ENCODE assay signal across 16 cellular contexts in genomic region chr2:132911726-132912724, GRCh38.
DNase-seq lines count a peak whose midpoint lies in the region; ATAC-seq and TF ChIP-seq lines count a peak whose summit lies in the region.
"Had no signal": no experiment of that assay in that cellular context is flagged by ENCODE, and none has a peak within 500 bp of the region (broad histone marks: within the 10 kb centered on the region; RNA-seq: fewer than 3 reads in every experiment).

No MANE protein-coding gene starts in this region.

- peak; percentile 56 for TF ChIP-seq RAD21 in SK-N-SH (IDR thresholded peaks at IDR 0.05; ENCODE audit: low read length)

- no peaks in the 10 kb centered on the region for H3K9me2 ChIP-seq in GM23248 (ENCODE audit: insufficient read depth)
- no peaks in the 10 kb centered on the region for H3K9me2 ChIP-seq in SK-N-SH

- POLR2A ChIA-PET in SK-N-SH (lab: Yijun Ruan, JAX), result no interaction called here
- POLR2A ChIA-PET in activated CD4-positive, alpha-beta T cell treated with anti-CD3 and anti-CD28 coated beads for 36 hours (lab: Charles Lee), result no interaction called here

- no peak for ATAC-seq in HG03565 (IDR thresholded peaks at IDR 0.05; ENCODE audit: unreplicated experiment)
- no peak for ATAC-seq in activated CD4-positive, alpha-beta T cell treated with anti-CD3 and anti-CD28 coated beads for 36 hours
- ATAC-seq in HG03442 (IDR thresholded peaks at IDR 0.05; ENCODE audit: unreplicated experiment), result no peak
- ATAC-seq: activated T-cell treated with anti-CD3 and anti-CD28 coated beads, Interleukin-2, amount 50 U/mL, for 72 hours; CD8-positive, alpha-beta T cell; naive thymus-derived CD8-positive, alpha-beta T cell had no signal

- H3K9ac ChIP-seq in GM23248 (no peak overlapping the region), SK-N-SH (no peak overlapping the region)

- H3K4me1 Mint-ChIP-seq in activated CD4-positive, alpha-beta T cell treated with anti-CD3 and anti-CD28 coated beads for 36 hours, result no peaks in the 10 kb centered on the region
- H3K4me1 Mint-ChIP-seq: naive thymus-derived CD8-positive, alpha-beta T cell had no signal

- no peak overlapping the region for H3K27ac Mint-ChIP-seq in activated CD4-positive, alpha-beta T cell treated with anti-CD3 and anti-CD28 coated beads for 36 hours
- H3K27ac Mint-ChIP-seq: activated T-cell treated with anti-CD3 and anti-CD28 coated beads, Interleukin-2, amount 50 U/mL, for 72 hours; CD8-positive, alpha-beta T cell; naive thymus-derived CD8-positive, alpha-beta T cell had no signal

- H3K27ac ChIP-seq in GM23248, result no peak overlapping the region
- no peak overlapping the region for H3K27ac ChIP-seq in SK-N-SH (ENCODE audit: low read depth in 2 of 2, low read length in 1 of 2)
- no peak overlapping the region for H3K27ac ChIP-seq in osteoblast (ENCODE audit: low read depth, low read length)
- H3K27ac ChIP-seq: SJSA1, spleen, tibial artery had no signal

- H3K36me3 Mint-ChIP-seq in activated CD4-positive, alpha-beta T cell treated with anti-CD3 and anti-CD28 coated beads for 36 hours (ENCODE audit: low read depth), result no peaks in the 10 kb centered on the region
- H3K36me3 Mint-ChIP-seq: CD8-positive, alpha-beta T cell; naive thymus-derived CD8-positive, alpha-beta T cell had no signal

- TF ChIP-seq EP300 in SK-N-SH (IDR thresholded peaks at IDR 0.05; ENCODE audit: borderline replicate concordance in 1 of 2, low read depth in 1 of 2, low read length in 1 of 2), result no peak

- DNase-seq in GM23248, result peak; percentile 13
- peak; percentile 9 for DNase-seq in SK-N-SH
- peak; percentile 16 for DNase-seq in globus pallidus (ENCODE audit: low spot score)
- DNase-seq in osteoblast (ENCODE audit: insufficient read length, low spot score, missing footprints), result peak; percentile 69
- no peak for DNase-seq in inferior parietal cortex (ENCODE audit: extremely low spot score)
- no peak for DNase-seq in activated CD4-positive, alpha-beta T cell treated with anti-CD3 and anti-CD28 coated beads for 36 hours
- DNase-seq: activated T-cell treated with anti-CD3 and anti-CD28 coated beads, Interleukin-2, amount 50 U/mL, for 72 hours; aorta; CD8-positive, alpha-beta T cell; naive thymus-derived CD8-positive, alpha-beta T cell; NCI-H510A treated with DMSO at 0.1 percent for 48 hours; spleen; tibial artery had no signal

- no peaks in the 10 kb centered on the region for H3K79me2 ChIP-seq in GM23248 (ENCODE audit: insufficient read depth)
- H3K79me2 ChIP-seq in SK-N-SH (ENCODE audit: insufficient read depth), result no peaks in the 10 kb centered on the region
- no peaks in the 10 kb centered on the region for H3K79me2 ChIP-seq in osteoblast (ENCODE audit: insufficient read depth, low read length)

- CTCF ChIA-PET in SK-N-SH (lab: Yijun Ruan, JAX), result interaction anchor here (0.9 to 2.4 kb wide), 8 partner anchors 8 to 364 kb away, joined by 3 to 9 read pairs (median 4); no protein-coding TSS in a partner anchor
- CTCF ChIA-PET in activated CD4-positive, alpha-beta T cell treated with anti-CD3 and anti-CD28 coated beads for 36 hours (lab: Charles Lee), result no interaction called here

- no peaks in the 10 kb centered on the region for H3K27me3 ChIP-seq in GM23248 (replicated peaks; ENCODE audit: insufficient read depth)
- H3K27me3 ChIP-seq in SK-N-SH (ENCODE audit: insufficient read depth), result no peaks in the 10 kb centered on the region
- no peaks in the 10 kb centered on the region for H3K27me3 ChIP-seq in osteoblast (ENCODE audit: insufficient read depth, low read length)
- H3K27me3 ChIP-seq: SJSA1, spleen, tibial artery had no signal

- TF ChIP-seq CTCF in SK-N-SH (IDR thresholded peaks at IDR 0.05) (peak; percentile 27; the same call in 1 of the 2 replicates), osteoblast (IDR thresholded peaks at IDR 0.05; ENCODE audit: extremely low read depth, low read depth, low read length) (no peak)

- 25 to 36% methylated on average over 8 of the region's 8 CpGs for WGBS in GM23248 (ENCODE audit: low coverage in 1 of 2, low lambda C conversion rate in 2 of 2, missing lambda C conversion rate in 2 of 2), 2 experiments
- 54% methylated on average over 8 of the region's 8 CpGs for WGBS in SK-N-SH (ENCODE audit: low lambda C conversion rate)

- H3K4me1 ChIP-seq in GM23248 (ENCODE audit: insufficient read depth) (no peaks in the 10 kb centered on the region), SK-N-SH (ENCODE audit: control insufficient read depth in 1 of 2, insufficient read depth in 2 of 2, low read depth in 1 of 2, low read length in 1 of 2) (no peaks in the 10 kb centered on the region; a peak in 1 of 4 replicates), osteoblast (ENCODE audit: insufficient read depth, low read length) (no peaks in the 10 kb centered on the region)
- H3K4me1 ChIP-seq: SJSA1, spleen, tibial artery had no signal

- no peak overlapping the region for H3K4me3 Mint-ChIP-seq in activated CD4-positive, alpha-beta T cell treated with anti-CD3 and anti-CD28 coated beads for 36 hours
- H3K4me3 Mint-ChIP-seq: activated T-cell treated with anti-CD3 and anti-CD28 coated beads, Interleukin-2, amount 50 U/mL, for 72 hours; CD8-positive, alpha-beta T cell; naive thymus-derived CD8-positive, alpha-beta T cell had no signal

- intact Hi-C loops in activated CD4-positive, alpha-beta T cell treated with anti-CD3 and anti-CD28 coated beads for 36 hours (cut with DNase I, micrococcal nuclease), result no loop called here

- H2AFZ ChIP-seq in GM23248 (no peak overlapping the region), SK-N-SH (ENCODE audit: low read depth) (no peak overlapping the region), osteoblast (ENCODE audit: low read length) (no peak overlapping the region)

- H3K9me3 Mint-ChIP-seq in activated CD4-positive, alpha-beta T cell treated with anti-CD3 and anti-CD28 coated beads for 36 hours (ENCODE audit: low read depth), result peaks cover 6% of the 10 kb centered on the region

- in situ Hi-C loops in GM23248 (cut with MboI), result no loop called here

- H3F3A ChIP-seq in GM23248 (ENCODE audit: insufficient read depth) (no peaks in the 10 kb centered on the region), SK-N-SH (replicated peaks; ENCODE audit: insufficient read depth) (no peaks in the 10 kb centered on the region)

- H3K9me3 ChIP-seq in GM23248 (ENCODE audit: low read depth) (no peaks in the 10 kb centered on the region), SK-N-SH (no peaks in the 10 kb centered on the region), osteoblast (ENCODE audit: low read depth, low read length) (no peaks in the 10 kb centered on the region)
- H3K9me3 ChIP-seq: SJSA1, tibial artery had no signal

- no peaks in the 10 kb centered on the region for H3K27me3 Mint-ChIP-seq in activated CD4-positive, alpha-beta T cell treated with anti-CD3 and anti-CD28 coated beads for 36 hours

- H4K20me1 ChIP-seq in GM23248 (ENCODE audit: insufficient read depth) (no peaks in the 10 kb centered on the region), SK-N-SH (ENCODE audit: insufficient read depth) (no peaks in the 10 kb centered on the region), osteoblast (ENCODE audit: insufficient read depth, low read length) (no peaks in the 10 kb centered on the region)

- H3K4me2 ChIP-seq in GM23248 (ENCODE audit: unreplicated experiment), result no peak overlapping the region
- H3K4me2 ChIP-seq in SK-N-SH, result no peak overlapping the region
- H3K4me2 ChIP-seq in osteoblast (ENCODE audit: insufficient read depth, low read length), result no peak overlapping the region

- H3K36me3 ChIP-seq in GM23248 (ENCODE audit: low read depth) (no peaks in the 10 kb centered on the region), SK-N-SH (replicated peaks in 1 of 2; ENCODE audit: control insufficient read depth in 1 of 2, insufficient read depth in 2 of 2, low read length in 1 of 2) (no peaks in the 10 kb centered on the region), osteoblast (ENCODE audit: insufficient read depth, low read length) (no peaks in the 10 kb centered on the region)
- H3K36me3 ChIP-seq: SJSA1, spleen, tibial artery had no signal

- no peak overlapping the region for H3K4me3 ChIP-seq in GM23248
- H3K4me3 ChIP-seq in SK-N-SH (ENCODE audit: low read depth in 2 of 2, low read length in 1 of 2), result no peak overlapping the region
- no peak overlapping the region for H3K4me3 ChIP-seq in osteoblast (ENCODE audit: insufficient read depth, low read length)
- H3K4me3 ChIP-seq: SJSA1, spleen, tibial artery had no signal

TF ChIP-seq in SK-N-SH, 30 proteins besides CTCF, POLR2A, EP300 and RAD21 (continues in another document):
- TF ChIP-seq TCF12 (IDR thresholded peaks at IDR 0.05) (no peak), TAF1 (IDR thresholded peaks at IDR 0.05; ENCODE audit: borderline replicate concordance, low read depth, low read length) (no peak), MEF2A (IDR thresholded peaks at IDR 0.05; ENCODE audit: borderline replicate concordance, low read depth) (no peak), ZBTB33 (IDR thresholded peaks at IDR 0.05; ENCODE audit: borderline replicate concordance, low read depth) (no peak), GABPA (IDR thresholded peaks at IDR 0.05; ENCODE audit: low read depth) (no peak), YY1 (IDR thresholded peaks at IDR 0.05; ENCODE audit: low read depth) (no peak), MXI1 (IDR thresholded peaks at IDR 0.05; ENCODE audit: low read depth, low read length) (no peak), MAX (IDR thresholded peaks at IDR 0.05; ENCODE audit: low read depth) (no peak), JUND (IDR thresholded peaks at IDR 0.05) (no peak), RCOR1 (IDR thresholded peaks at IDR 0.05; ENCODE audit: low read length) (no peak), FOXM1 (IDR thresholded peaks at IDR 0.05; ENCODE audit: low read depth) (no peak)

Comparison
In these comparisons a context has a peak if more than half of its experiments do, and no peak if none do; other contexts are left out.
1. DNase-seq: peak in GM23248 (single experiment), SK-N-SH (single experiment), globus pallidus (single experiment) and osteoblast (single experiment); none in inferior parietal cortex (single experiment) and activated CD4-positive, alpha-beta T cell treated with anti-CD3 and anti-CD28 coated beads for 36 hours (single experiment).